ENCODE assay signal across 19 cellular contexts in the genomic region with DNA sequence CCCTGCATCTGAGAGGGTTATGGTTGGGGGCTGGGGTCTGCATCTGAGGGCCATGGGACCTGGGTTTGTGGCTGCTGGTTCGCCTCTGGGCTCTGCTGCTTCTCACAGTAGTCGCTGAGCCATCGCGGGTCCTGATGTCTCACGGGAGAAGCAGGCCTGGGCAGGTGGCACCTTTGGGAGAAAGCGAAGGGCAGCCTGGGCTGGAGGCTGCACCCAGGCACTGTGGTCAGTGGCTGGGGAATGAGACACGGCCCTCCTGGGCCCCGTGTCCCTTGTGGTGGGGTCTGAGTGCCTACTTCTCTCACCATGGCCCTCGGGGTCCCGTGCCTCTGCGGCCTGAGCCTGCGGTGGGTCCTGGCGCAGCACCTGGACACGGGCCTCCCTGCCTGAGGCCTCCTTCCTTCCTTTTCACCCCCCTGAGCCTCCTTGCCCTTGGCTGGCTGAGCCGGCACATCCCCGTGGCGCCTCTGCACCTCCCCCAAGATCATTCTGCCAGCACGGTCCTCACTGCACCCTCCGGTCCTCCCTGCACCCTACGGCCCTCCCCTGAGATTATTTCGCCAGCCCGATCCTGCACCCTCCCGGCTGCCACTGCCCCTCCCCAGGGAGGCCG.
DNase-seq lines count a peak whose midpoint lies in the region; ATAC-seq lines count a peak whose summit lies in the region.
"Had no signal": no experiment of that assay in that cellular context is flagged by ENCODE, and none has a peak within 500 bp of the region (broad histone marks: within the 10 kb centered on the region; RNA-seq: fewer than 3 reads in every experiment).

No MANE protein-coding gene starts in this region.

- POLR2A ChIA-PET in activated naive CD8-positive, alpha-beta T cell treated with anti-CD3 and anti-CD28 coated beads, Interleukin-2, amount 10 ng/mL, durations not matched to agents 7 days and 5 days (lab: Charles Lee), result no interaction called here

- CTCF ChIA-PET in activated CD8-positive, alpha-beta memory T cell treated with anti-CD3 and anti-CD28 coated beads, Interleukin-2, amount 10 ng/mL, durations not matched to agents 7 days and 5 days (lab: Charles Lee), result no interaction called here

- ATAC-seq in activated naive CD8-positive, alpha-beta T cell treated with anti-CD3 and anti-CD28 coated beads, Interleukin-2, amount 10 ng/mL, durations not matched to agents 7 days and 5 days (ENCODE audit: low read depth), result no peak
- no peak for ATAC-seq in activated naive CD8-positive, alpha-beta T cell treated with anti-CD3 and anti-CD28 coated beads, Interleukin-2, amount 50 U/mL, for 24 hours
- ATAC-seq in activated CD8-positive, alpha-beta memory T cell treated with anti-CD3 and anti-CD28 coated beads, Interleukin-2, amount 10 ng/mL, durations not matched to agents 7 days and 5 days, result no peak
- ATAC-seq in naive B cell (ENCODE audit: low read depth in 2 of 2) (no peak), HG03025 (IDR thresholded peaks at IDR 0.05; ENCODE audit: low FRiP score, unreplicated experiment) (no peak)
- ATAC-seq: body of pancreas had no signal

- H3K9me3 Mint-ChIP-seq in activated naive CD8-positive, alpha-beta T cell treated with anti-CD3 and anti-CD28 coated beads, Interleukin-2, amount 10 ng/mL, durations not matched to agents 7 days and 5 days, result no peaks in the 10 kb centered on the region
- no peaks in the 10 kb centered on the region for H3K9me3 Mint-ChIP-seq in activated naive CD8-positive, alpha-beta T cell treated with anti-CD3 and anti-CD28 coated beads, Interleukin-2, amount 50 U/mL, for 24 hours
- no peaks in the 10 kb centered on the region for H3K9me3 Mint-ChIP-seq in activated CD8-positive, alpha-beta memory T cell treated with anti-CD3 and anti-CD28 coated beads, Interleukin-2, amount 10 ng/mL, durations not matched to agents 7 days and 5 days (ENCODE audit: low read depth)
- H3K9me3 Mint-ChIP-seq in naive B cell, result peaks cover 0 to 4% (median 0%) of the 10 kb centered on the region in 7 donors
- H3K9me3 Mint-ChIP-seq: activated CD4-positive, alpha-beta T cell treated with anti-CD3 and anti-CD28 coated beads, Interleukin-2, amount 10 ng/mL, durations not matched to agents 7 days and 5 days; activated naive CD4-positive, alpha-beta T cell treated with anti-CD3 and anti-CD28 coated beads, Interleukin-2, amount 50 U/mL, for 24 hours; memory B cell had no signal

- no peaks in the 10 kb centered on the region for H3K36me3 Mint-ChIP-seq in activated naive CD8-positive, alpha-beta T cell treated with anti-CD3 and anti-CD28 coated beads, Interleukin-2, amount 10 ng/mL, durations not matched to agents 7 days and 5 days
- H3K36me3 Mint-ChIP-seq in activated naive CD8-positive, alpha-beta T cell treated with anti-CD3 and anti-CD28 coated beads, Interleukin-2, amount 50 U/mL, for 24 hours (ENCODE audit: low read depth), result no peaks in the 10 kb centered on the region
- H3K36me3 Mint-ChIP-seq in activated CD8-positive, alpha-beta memory T cell treated with anti-CD3 and anti-CD28 coated beads, Interleukin-2, amount 10 ng/mL, durations not matched to agents 7 days and 5 days, result no peaks in the 10 kb centered on the region
- peaks cover 0 to 4% of the 10 kb centered on the region in 2 donors for H3K36me3 Mint-ChIP-seq in naive B cell
- H3K36me3 Mint-ChIP-seq: memory B cell had no signal

- H3K27ac Mint-ChIP-seq in activated naive CD8-positive, alpha-beta T cell treated with anti-CD3 and anti-CD28 coated beads, Interleukin-2, amount 10 ng/mL, durations not matched to agents 7 days and 5 days, result no peak overlapping the region
- no peak overlapping the region for H3K27ac Mint-ChIP-seq in activated naive CD8-positive, alpha-beta T cell treated with anti-CD3 and anti-CD28 coated beads, Interleukin-2, amount 50 U/mL, for 24 hours
- H3K27ac Mint-ChIP-seq in activated CD8-positive, alpha-beta memory T cell treated with anti-CD3 and anti-CD28 coated beads, Interleukin-2, amount 10 ng/mL, durations not matched to agents 7 days and 5 days, result no peak overlapping the region
- H3K27ac Mint-ChIP-seq in naive B cell, result peak overlapping the region in 4 of 6 donors; percentile 21 to 97 (median 55)

- peaks cover 22% of the 10 kb centered on the region for H3K27me3 Mint-ChIP-seq in activated naive CD8-positive, alpha-beta T cell treated with anti-CD3 and anti-CD28 coated beads, Interleukin-2, amount 10 ng/mL, durations not matched to agents 7 days and 5 days
- H3K27me3 Mint-ChIP-seq in activated naive CD8-positive, alpha-beta T cell treated with anti-CD3 and anti-CD28 coated beads, Interleukin-2, amount 50 U/mL, for 24 hours, result peaks cover 1% of the 10 kb centered on the region
- H3K27me3 Mint-ChIP-seq in activated CD8-positive, alpha-beta memory T cell treated with anti-CD3 and anti-CD28 coated beads, Interleukin-2, amount 10 ng/mL, durations not matched to agents 7 days and 5 days, result peaks cover 46% of the 10 kb centered on the region
- peaks cover 3 to 12% (median 4%) of the 10 kb centered on the region in 3 donors for H3K27me3 Mint-ChIP-seq in naive B cell

- no peak overlapping the region for H3K4me3 Mint-ChIP-seq in activated naive CD8-positive, alpha-beta T cell treated with anti-CD3 and anti-CD28 coated beads, Interleukin-2, amount 10 ng/mL, durations not matched to agents 7 days and 5 days
- no peak overlapping the region for H3K4me3 Mint-ChIP-seq in activated naive CD8-positive, alpha-beta T cell treated with anti-CD3 and anti-CD28 coated beads, Interleukin-2, amount 50 U/mL, for 24 hours
- no peak overlapping the region for H3K4me3 Mint-ChIP-seq in activated CD8-positive, alpha-beta memory T cell treated with anti-CD3 and anti-CD28 coated beads, Interleukin-2, amount 10 ng/mL, durations not matched to agents 7 days and 5 days
- peak overlapping the region in 1 of 8 donors; percentile 47 for H3K4me3 Mint-ChIP-seq in naive B cell
- H3K4me3 Mint-ChIP-seq: activated CD4-positive, alpha-beta T cell treated with anti-CD3 and anti-CD28 coated beads, Interleukin-2, amount 10 ng/mL, durations not matched to agents 7 days and 5 days; memory B cell had no signal

- DNase-seq in activated naive CD8-positive, alpha-beta T cell treated with anti-CD3 and anti-CD28 coated beads, Interleukin-2, amount 10 ng/mL, durations not matched to agents 7 days and 5 days, result peak; percentile 24
- DNase-seq in activated naive CD8-positive, alpha-beta T cell treated with anti-CD3 and anti-CD28 coated beads, Interleukin-2, amount 50 U/mL, for 24 hours, result no peak
- peak; percentile 34 for DNase-seq in activated CD8-positive, alpha-beta memory T cell treated with anti-CD3 and anti-CD28 coated beads, Interleukin-2, amount 10 ng/mL, durations not matched to agents 7 days and 5 days
- no peak for DNase-seq in naive B cell
- peak; percentile 38 for DNase-seq in ureter (ENCODE audit: low spot score)
- DNase-seq in stimulated activated CD4-positive, alpha-beta T cell treated with anti-CD3 and anti-CD28 coated beads, Interleukin-2, amount 100 ng/mL, for 48 hours, result no peak
- no peak for DNase-seq in NCI-H187 (lab: John Stamatoyannopoulos, UW)
- DNase-seq: activated CD4-positive, alpha-beta T cell treated with anti-CD3 and anti-CD28 coated beads, Interleukin-2, amount 10 ng/mL, durations not matched to agents 7 days and 5 days; cortex of kidney; hippocampal formation; Karpas-422; NCI-H1105 treated with DMSO at 0.1 percent for 48 hours; NCI-H510A treated with DMSO at 0.1 percent for 48 hours; small intestine; stimulated activated CD4-positive, alpha-beta T cell treated with anti-CD3 and anti-CD28 coated beads, Interleukin-4, amount 100 ng/mL, for 24 hours had no signal

- H3K4me1 Mint-ChIP-seq in activated naive CD8-positive, alpha-beta T cell treated with anti-CD3 and anti-CD28 coated beads, Interleukin-2, amount 10 ng/mL, durations not matched to agents 7 days and 5 days, result peaks cover 18% of the 10 kb centered on the region
- peaks cover 29% of the 10 kb centered on the region for H3K4me1 Mint-ChIP-seq in activated naive CD8-positive, alpha-beta T cell treated with anti-CD3 and anti-CD28 coated beads, Interleukin-2, amount 50 U/mL, for 24 hours
- peaks cover 11% of the 10 kb centered on the region for H3K4me1 Mint-ChIP-seq in activated CD8-positive, alpha-beta memory T cell treated with anti-CD3 and anti-CD28 coated beads, Interleukin-2, amount 10 ng/mL, durations not matched to agents 7 days and 5 days
- H3K4me1 Mint-ChIP-seq in naive B cell, result peaks cover 11 to 24% (median 12%) of the 10 kb centered on the region in 3 donors

Comparison
In these comparisons a context has a peak if more than half of its experiments do, and no peak if none do; other contexts are left out.
1. DNase-seq: peak in activated naive CD8-positive, alpha-beta T cell treated with anti-CD3 and anti-CD28 coated beads, Interleukin-2, amount 10 ng/mL, durations not matched to agents 7 days and 5 days (single experiment), activated CD8-positive, alpha-beta memory T cell treated with anti-CD3 and anti-CD28 coated beads, Interleukin-2, amount 10 ng/mL, durations not matched to agents 7 days and 5 days (single experiment) and ureter (single experiment); none in activated naive CD8-positive, alpha-beta T cell treated with anti-CD3 and anti-CD28 coated beads, Interleukin-2, amount 50 U/mL, for 24 hours (single experiment), naive B cell (single experiment), stimulated activated CD4-positive, alpha-beta T cell treated with anti-CD3 and anti-CD28 coated beads, Interleukin-2, amount 100 ng/mL, for 48 hours (0 of 2) and NCI-H187 (0 of 2).
2. H3K27ac Mint-ChIP-seq: peak in naive B cell (4 of 6); none in activated naive CD8-positive, alpha-beta T cell treated with anti-CD3 and anti-CD28 coated beads, Interleukin-2, amount 10 ng/mL, durations not matched to agents 7 days and 5 days (single experiment), activated naive CD8-positive, alpha-beta T cell treated with anti-CD3 and anti-CD28 coated beads, Interleukin-2, amount 50 U/mL, for 24 hours (single experiment) and activated CD8-positive, alpha-beta memory T cell treated with anti-CD3 and anti-CD28 coated beads, Interleukin-2, amount 10 ng/mL, durations not matched to agents 7 days and 5 days (single experiment).